Comparison of ENCODE assay signal across 1 cellular context in the genomic region with DNA sequence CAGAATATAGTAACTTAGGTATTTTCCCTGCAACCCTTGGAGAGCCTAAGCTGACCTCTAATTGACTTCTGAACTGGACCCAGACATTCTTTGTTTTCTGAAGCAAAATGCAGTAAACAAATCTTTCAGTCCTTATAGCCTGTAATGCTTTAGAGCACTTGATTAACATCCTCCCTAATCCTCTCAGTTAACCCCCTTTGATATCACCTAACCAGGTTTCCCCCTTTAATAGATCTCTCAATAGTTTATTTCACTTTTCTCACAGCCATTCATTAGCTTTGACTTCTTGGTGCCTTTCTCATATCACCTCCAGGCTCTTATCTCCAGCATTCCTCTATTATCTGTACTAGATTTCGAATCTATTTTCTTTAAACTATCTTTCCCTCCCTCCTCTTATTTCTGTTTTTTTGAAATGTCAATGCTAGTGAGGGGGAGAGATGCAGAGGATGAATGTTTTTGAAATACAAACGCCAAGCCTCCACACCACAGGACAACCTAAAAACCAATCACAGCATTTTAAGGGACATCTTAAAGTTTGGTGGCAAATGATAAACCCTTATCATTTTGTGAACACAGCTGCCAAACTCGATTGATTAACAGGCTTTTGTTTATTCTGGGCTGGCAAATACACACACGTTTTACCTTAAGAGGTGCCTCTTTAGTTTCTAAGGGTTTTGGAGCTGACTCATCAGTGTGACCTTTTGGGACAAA.
TF ChIP-seq lines count a peak whose summit lies in the region.

No MANE protein-coding gene starts in this region.

TF ChIP-seq in H1, 55 proteins besides CTCF, POLR2A, EP300 and RAD21:
- TF ChIP-seq SRF (IDR thresholded peaks at IDR 0.05; ENCODE audit: low read depth, low read length) (no peak), EZH2 (IDR thresholded peaks at IDR 0.05; ENCODE audit: low read depth, low read length, severe bottlenecking) (peak; percentile 22)
TF ChIP-seq in H1: peak in this region for 1.
